Comparison of ENCODE assay signal across 20 cellular contexts in the genomic region with DNA sequence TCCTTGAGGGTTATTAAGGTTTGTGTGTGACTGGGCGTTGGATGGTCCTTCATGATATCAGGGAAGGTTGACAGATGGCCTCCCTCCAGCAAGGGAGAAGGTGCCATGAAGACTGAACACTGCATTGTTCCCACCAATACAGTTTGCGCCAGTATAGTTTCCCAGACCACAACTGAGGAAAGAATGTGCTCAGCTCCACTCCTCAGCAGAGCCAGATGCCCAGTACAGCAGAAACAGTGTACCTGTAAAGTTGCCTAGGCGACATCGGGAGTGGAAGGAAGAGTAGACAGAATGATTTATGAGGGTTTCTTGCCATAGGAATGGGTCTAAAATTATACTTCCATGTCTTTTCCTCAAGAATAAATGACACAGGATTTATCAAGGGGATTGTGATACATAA.
DNase-seq lines count a peak whose midpoint lies in the region; ATAC-seq and TF ChIP-seq lines count a peak whose summit lies in the region.
"Had no signal": no experiment of that assay in that cellular context is flagged by ENCODE, and none has a peak within 500 bp of the region (broad histone marks: within the 10 kb centered on the region; RNA-seq: fewer than 3 reads in every experiment).

No MANE protein-coding gene starts in this region.

- peak; percentile 82 for DNase-seq in DMS 273 (lab: John Stamatoyannopoulos, UW; ENCODE audit: unreplicated experiment)
- peak; percentile 3 for DNase-seq in ELF-1 (ENCODE audit: low read depth, low spot score)
- peak; percentile 17 for DNase-seq in SW480 (ENCODE audit: low spot score)
- peak; percentile 67 for DNase-seq in islet precursor cell
- DNase-seq in GM23338 (ENCODE audit: low spot score) = no peak
- no peak for DNase-seq in activated CD8-positive, alpha-beta T cell treated with anti-CD3 and anti-CD28 coated beads for 36 hours
- DNase-seq in SIG-M5 treated with dmso at 0.1 percent for 504 hours (lab: John Stamatoyannopoulos, UW; ENCODE audit: unreplicated experiment) = no peak
- DNase-seq: activated CD8-positive, alpha-beta memory T cell treated with anti-CD3 and anti-CD28 coated beads for 24 hours; activated naive CD4-positive, alpha-beta T cell treated with anti-CD3 and anti-CD28 coated beads for 36 hours; activated T-cell treated with anti-CD3 and anti-CD28 coated beads, Interleukin-2, amount 50 U/mL, for 4 hours; anterior cingulate cortex; CD4-positive, alpha-beta memory T cell; DND-41; left colon; NK-92 treated with Interleukin-12 subunit alpha and Interleukin-12 subunit beta, amount 100 ng/mL, for 24 hours; Peyer's patch; psoas muscle; stimulated activated CD4-positive, alpha-beta T cell treated with anti-CD3 and anti-CD28 coated beads, Interleukin-2, amount 100 ng/mL, for 48 hours; stimulated activated naive CD4-positive, alpha-beta T cell treated with Interleukin-2 at 50 U/mL for 16 hours had no signal

- H3K27me3 Mint-ChIP-seq in GM23338 (ENCODE audit: insufficient read depth, low read depth, poor library complexity) = no peaks in the 10 kb centered on the region
- no peaks in the 10 kb centered on the region for H3K27me3 Mint-ChIP-seq in activated CD8-positive, alpha-beta T cell treated with anti-CD3 and anti-CD28 coated beads for 36 hours
- H3K27me3 Mint-ChIP-seq: CD4-positive, alpha-beta memory T cell had no signal

- H3K36me3 Mint-ChIP-seq in GM23338 (ENCODE audit: low read depth) = no peaks in the 10 kb centered on the region
- no peaks in the 10 kb centered on the region for H3K36me3 Mint-ChIP-seq in activated CD8-positive, alpha-beta T cell treated with anti-CD3 and anti-CD28 coated beads for 36 hours (ENCODE audit: low read depth)
- H3K36me3 Mint-ChIP-seq: CD4-positive, alpha-beta memory T cell had no signal

- POLR2A ChIA-PET in activated CD8-positive, alpha-beta T cell treated with anti-CD3 and anti-CD28 coated beads for 36 hours (lab: Charles Lee) = no interaction called here

- no peak overlapping the region; the same call in 1 of the 2 replicates for H3K27ac Mint-ChIP-seq in GM23338
- H3K27ac Mint-ChIP-seq in activated CD8-positive, alpha-beta T cell treated with anti-CD3 and anti-CD28 coated beads for 36 hours = no peak overlapping the region
- H3K27ac Mint-ChIP-seq: activated naive CD4-positive, alpha-beta T cell treated with anti-CD3 and anti-CD28 coated beads for 36 hours; CD4-positive, alpha-beta memory T cell had no signal

- H3K4me3 Mint-ChIP-seq in GM23338 = no peak overlapping the region
- H3K4me3 Mint-ChIP-seq in activated CD8-positive, alpha-beta T cell treated with anti-CD3 and anti-CD28 coated beads for 36 hours = no peak overlapping the region
- H3K4me3 Mint-ChIP-seq: activated naive CD4-positive, alpha-beta T cell treated with anti-CD3 and anti-CD28 coated beads for 36 hours; activated T-cell treated with anti-CD3 and anti-CD28 coated beads, Interleukin-2, amount 50 U/mL, for 4 hours; CD4-positive, alpha-beta memory T cell had no signal

- no peak overlapping the region for H3K27ac ChIP-seq in GM23338 (ENCODE audit: low read depth)
- H3K27ac ChIP-seq: Peyer's patch, psoas muscle had no signal

- CTCF ChIA-PET in activated CD8-positive, alpha-beta T cell treated with anti-CD3 and anti-CD28 coated beads for 36 hours (lab: Charles Lee) = no interaction called here

- no peaks in the 10 kb centered on the region for H3K9me2 ChIP-seq in GM23338 (ENCODE audit: insufficient read depth)

- no peak for ATAC-seq in GM23338
- ATAC-seq in activated CD8-positive, alpha-beta T cell treated with anti-CD3 and anti-CD28 coated beads for 36 hours = no peak
- ATAC-seq: activated T-cell treated with anti-CD3 and anti-CD28 coated beads, Interleukin-2, amount 50 U/mL, for 4 hours; left colon had no signal

- no peaks in the 10 kb centered on the region for H3F3A ChIP-seq in GM23338 (replicated peaks; ENCODE audit: low read depth)

- H2AFZ ChIP-seq in GM23338 = no peak overlapping the region

- intact Hi-C loops in activated CD8-positive, alpha-beta T cell treated with anti-CD3 and anti-CD28 coated beads for 36 hours (cut with micrococcal nuclease) = no loop called here

- H3K4me3 ChIP-seq in GM23338 = no peak overlapping the region
- H3K4me3 ChIP-seq: Peyer's patch, psoas muscle, smooth muscle cell had no signal

- H3K27me3 ChIP-seq in GM23338 (ENCODE audit: insufficient read depth) = no peaks in the 10 kb centered on the region
- H3K27me3 ChIP-seq: Peyer's patch had no signal

- H3K4me2 ChIP-seq in GM23338 = no peak overlapping the region
- H3K4me2 ChIP-seq: smooth muscle cell had no signal

- H3K4me1 ChIP-seq in GM23338 (ENCODE audit: insufficient read depth) = peaks cover 5% of the 10 kb centered on the region; the same call in 1 of the 2 replicates
- H3K4me1 ChIP-seq: Peyer's patch had no signal

- no peak for TF ChIP-seq CTCF in GM23338 (conservative IDR thresholded peaks at IDR 0.05; ENCODE audit: low read depth in 2 of 2)
- no peak for TF ChIP-seq CTCF in activated CD8-positive, alpha-beta T cell treated with anti-CD3 and anti-CD28 coated beads for 36 hours (IDR thresholded peaks at IDR 0.05)

- no peaks in the 10 kb centered on the region for H4K20me1 ChIP-seq in GM23338 (replicated peaks; ENCODE audit: insufficient read depth)

- no peaks in the 10 kb centered on the region for H3K36me3 ChIP-seq in GM23338 (ENCODE audit: insufficient read depth)
- H3K36me3 ChIP-seq: Peyer's patch had no signal

- no peaks in the 10 kb centered on the region for H3K9me3 Mint-ChIP-seq in GM23338
- H3K9me3 Mint-ChIP-seq in activated CD8-positive, alpha-beta T cell treated with anti-CD3 and anti-CD28 coated beads for 36 hours = no peaks in the 10 kb centered on the region
- H3K9me3 Mint-ChIP-seq: activated naive CD4-positive, alpha-beta T cell treated with anti-CD3 and anti-CD28 coated beads for 36 hours; activated T-cell treated with anti-CD3 and anti-CD28 coated beads, Interleukin-2, amount 50 U/mL, for 4 hours; CD4-positive, alpha-beta memory T cell had no signal

- 0 out of 2 replicates have a peak, but pooled peaks cover 4% of the 10 kb centered on the region for H3K79me2 ChIP-seq in GM23338 (replicated peaks; ENCODE audit: insufficient read depth)

- peaks cover 3% of the 10 kb centered on the region; the same call in 1 of the 3 replicates for H3K4me1 Mint-ChIP-seq in GM23338
- peaks cover 24% of the 10 kb centered on the region for H3K4me1 Mint-ChIP-seq in activated CD8-positive, alpha-beta T cell treated with anti-CD3 and anti-CD28 coated beads for 36 hours (ENCODE audit: low read depth)

TF ChIP-seq in GM23338, 12 proteins besides CTCF, POLR2A, EP300 and RAD21 (continues in another document):
- TF ChIP-seq, protein P1, sequence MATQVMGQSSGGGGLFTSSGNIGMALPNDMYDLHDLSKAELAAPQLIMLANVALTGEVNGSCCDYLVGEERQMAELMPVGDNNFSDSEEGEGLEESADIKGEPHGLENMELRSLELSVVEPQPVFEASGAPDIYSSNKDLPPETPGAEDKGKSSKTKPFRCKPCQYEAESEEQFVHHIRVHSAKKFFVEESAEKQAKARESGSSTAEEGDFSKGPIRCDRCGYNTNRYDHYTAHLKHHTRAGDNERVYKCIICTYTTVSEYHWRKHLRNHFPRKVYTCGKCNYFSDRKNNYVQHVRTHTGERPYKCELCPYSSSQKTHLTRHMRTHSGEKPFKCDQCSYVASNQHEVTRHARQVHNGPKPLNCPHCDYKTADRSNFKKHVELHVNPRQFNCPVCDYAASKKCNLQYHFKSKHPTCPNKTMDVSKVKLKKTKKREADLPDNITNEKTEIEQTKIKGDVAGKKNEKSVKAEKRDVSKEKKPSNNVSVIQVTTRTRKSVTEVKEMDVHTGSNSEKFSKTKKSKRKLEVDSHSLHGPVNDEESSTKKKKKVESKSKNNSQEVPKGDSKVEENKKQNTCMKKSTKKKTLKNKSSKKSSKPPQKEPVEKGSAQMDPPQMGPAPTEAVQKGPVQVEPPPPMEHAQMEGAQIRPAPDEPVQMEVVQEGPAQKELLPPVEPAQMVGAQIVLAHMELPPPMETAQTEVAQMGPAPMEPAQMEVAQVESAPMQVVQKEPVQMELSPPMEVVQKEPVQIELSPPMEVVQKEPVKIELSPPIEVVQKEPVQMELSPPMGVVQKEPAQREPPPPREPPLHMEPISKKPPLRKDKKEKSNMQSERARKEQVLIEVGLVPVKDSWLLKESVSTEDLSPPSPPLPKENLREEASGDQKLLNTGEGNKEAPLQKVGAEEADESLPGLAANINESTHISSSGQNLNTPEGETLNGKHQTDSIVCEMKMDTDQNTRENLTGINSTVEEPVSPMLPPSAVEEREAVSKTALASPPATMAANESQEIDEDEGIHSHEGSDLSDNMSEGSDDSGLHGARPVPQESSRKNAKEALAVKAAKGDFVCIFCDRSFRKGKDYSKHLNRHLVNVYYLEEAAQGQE (IDR thresholded peaks at IDR 0.05; ENCODE audit: unreplicated experiment) = no peak
- TF ChIP-seq CREB1 (CRISPR knock-in tag; IDR thresholded peaks at IDR 0.05; ENCODE audit: low read depth) = no peak

Comparison
In these comparisons a context has a peak if more than half of its experiments do, and no peak if none do; other contexts are left out.
1. DNase-seq: peak in DMS 273 (single experiment), ELF-1 (single experiment), SW480 (single experiment) and islet precursor cell (single experiment); none in GM23338 (single experiment), activated CD8-positive, alpha-beta T cell treated with anti-CD3 and anti-CD28 coated beads for 36 hours (single experiment) and SIG-M5 treated with dmso at 0.1 percent for 504 hours (single experiment).